8 cellular contexts compared by ENCODE assay signal in the genomic region with DNA sequence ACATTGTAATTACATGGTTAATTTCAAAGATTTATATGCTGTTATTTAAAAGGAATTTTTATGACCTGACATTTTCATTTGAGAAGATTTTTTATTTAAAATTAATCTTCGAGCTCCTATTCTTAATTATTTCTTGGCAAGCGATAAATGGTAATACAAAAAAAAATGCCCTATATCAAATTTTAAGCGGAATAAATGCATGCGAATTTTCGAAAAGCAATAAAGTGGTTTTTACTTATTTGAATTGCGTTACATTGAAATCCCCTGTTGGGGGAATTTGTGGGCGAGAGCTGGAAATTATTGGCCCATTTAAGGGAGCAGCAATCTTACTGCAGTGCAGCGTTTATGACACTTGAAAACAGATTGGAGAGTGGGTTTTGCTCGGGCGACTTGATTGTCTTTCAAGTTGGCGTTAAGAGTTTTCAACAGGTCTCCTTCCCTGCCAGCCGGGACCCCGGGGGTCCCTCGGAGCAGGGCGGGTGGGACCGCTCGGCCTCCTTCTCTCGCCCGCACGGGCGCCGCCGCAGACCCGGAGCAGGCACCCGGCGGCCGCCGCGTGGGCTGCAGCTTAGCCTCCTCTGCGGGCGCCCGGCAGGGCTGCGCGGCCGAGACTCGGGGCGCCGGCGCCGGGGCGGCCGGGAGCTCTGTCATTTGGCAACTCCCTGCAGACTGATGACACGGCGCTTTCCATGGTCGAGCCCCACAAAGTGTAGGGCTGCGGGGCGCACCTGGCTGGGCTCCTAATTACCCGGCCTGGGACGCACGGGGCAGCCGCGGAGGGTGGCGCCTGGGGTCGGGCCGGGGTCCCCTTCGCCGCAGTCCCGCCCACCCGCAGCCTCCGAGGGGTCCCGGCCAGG.
DNase-seq lines count a peak whose midpoint lies in the region; FAIRE-seq and TF ChIP-seq lines count a peak whose summit lies in the region.

No MANE protein-coding gene starts in this region.

- H3K9ac ChIP-seq in MM.1S (ENCODE audit: low read length) (no peak overlapping the region), mucosa of stomach (ENCODE audit: low read length) (peak overlapping the region; percentile 74)

- H4K20me1 ChIP-seq in MM.1S (ENCODE audit: insufficient read depth, low read length): no peaks in the 10 kb centered on the region

- H3K9me3 ChIP-seq in MM.1S (replicated peaks; ENCODE audit: insufficient read depth, low read length): no peaks in the 10 kb centered on the region
- no peaks in the 10 kb centered on the region for H3K9me3 ChIP-seq in mucosa of stomach (ENCODE audit: control insufficient read depth, low read length)

- no peak overlapping the region for H2AFZ ChIP-seq in MM.1S (ENCODE audit: low read length)

- peak overlapping the region; percentile 17; the same call in 1 of the 2 replicates for H3K4me2 ChIP-seq in MM.1S (ENCODE audit: low read depth, low read length)

- H3K9me2 ChIP-seq in MM.1S (replicated peaks; ENCODE audit: insufficient read depth, low read length): no peaks in the 10 kb centered on the region

- peak; percentile 19 to 35 for DNase-seq in activated CD4-positive, alpha-beta T cell treated with anti-CD3 and anti-CD28 coated beads, Interleukin-2, amount 50 U/mL, for 48 hours
- no peak for DNase-seq in activated CD4-positive, alpha-beta T cell treated with anti-CD3 and anti-CD28 coated beads, Interleukin-2, amount 50 U/mL, for 4 hours
- peak; percentile 25 for DNase-seq in MM.1S
- no peak for DNase-seq in coronary artery (ENCODE audit: low spot score)
- DNase-seq in urothelium cell line (ENCODE audit: low spot score): peak; percentile 49
- DNase-seq in KG1 (lab: John Stamatoyannopoulos, UW): no peak
- no peak for DNase-seq in cerebellar nuclear complex (lab: John Stamatoyannopoulos, UW)

- H3K4me1 ChIP-seq in MM.1S (ENCODE audit: low read length) (no peaks in the 10 kb centered on the region), mucosa of stomach (ENCODE audit: control insufficient read depth, insufficient read depth, low read length) (peaks cover 20% of the 10 kb centered on the region)

- no peaks in the 10 kb centered on the region for H3K79me2 ChIP-seq in MM.1S (ENCODE audit: low read length)

- FAIRE-seq in urothelium cell line (lab: Jason Lieb, UNC): no peak

- TF ChIP-seq CTCF in MM.1S (IDR thresholded peaks at IDR 0.05; ENCODE audit: low read length) (no peak), coronary artery (IDR thresholded peaks at IDR 0.05) (no peak)

- no peaks in the 10 kb centered on the region for H3F3A ChIP-seq in MM.1S (ENCODE audit: insufficient read depth, low read length)

- H3K4me3 ChIP-seq in MM.1S (ENCODE audit: low read length) (no peak overlapping the region), coronary artery (peak overlapping the region; percentile 58), mucosa of stomach (ENCODE audit: low read length) (peak overlapping the region; percentile 34)

- H3K36me3 ChIP-seq in MM.1S (replicated peaks; ENCODE audit: insufficient read depth, low read length): no peaks in the 10 kb centered on the region
- no peaks in the 10 kb centered on the region for H3K36me3 ChIP-seq in mucosa of stomach (ENCODE audit: control insufficient read depth, insufficient read depth, low read length)

- no peaks in the 10 kb centered on the region for H3K27me3 ChIP-seq in MM.1S (replicated peaks; ENCODE audit: insufficient read depth, low read length)
- H3K27me3 ChIP-seq in mucosa of stomach (ENCODE audit: control insufficient read depth, insufficient read depth, low read length): peaks cover 4% of the 10 kb centered on the region

- H3K27ac ChIP-seq in MM.1S (ENCODE audit: low read length) (no peak overlapping the region), coronary artery (no peak overlapping the region)

Comparison
In these comparisons a context has a peak if more than half of its experiments do, and no peak if none do; other contexts are left out.
1. DNase-seq: peak in activated CD4-positive, alpha-beta T cell treated with anti-CD3 and anti-CD28 coated beads, Interleukin-2, amount 50 U/mL, for 48 hours (2 of 2), MM.1S (single experiment) and urothelium cell line (single experiment); none in activated CD4-positive, alpha-beta T cell treated with anti-CD3 and anti-CD28 coated beads, Interleukin-2, amount 50 U/mL, for 4 hours (0 of 2), coronary artery (single experiment), KG1 (single experiment) and cerebellar nuclear complex (0 of 2).